In the genomic region with DNA sequence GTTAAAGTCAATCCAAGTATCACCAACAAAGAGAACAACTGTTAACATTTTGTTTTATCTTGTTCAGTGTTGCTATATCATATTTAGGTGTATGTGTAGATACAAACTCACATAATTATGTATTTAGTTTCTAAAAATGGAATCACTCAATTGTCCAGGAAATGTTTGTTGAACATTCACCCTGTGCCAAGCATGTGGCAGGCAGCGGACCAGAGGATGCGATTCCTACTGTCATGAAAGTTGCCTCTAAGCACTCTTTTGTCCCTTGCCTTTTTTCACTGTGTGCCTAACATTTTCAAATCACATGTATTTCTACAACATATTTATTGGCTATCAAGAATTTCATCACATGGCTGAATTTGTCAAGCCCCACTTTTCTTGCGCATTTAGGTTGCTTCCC, we compare ENCODE assay signal across 18 cellular contexts.
"Had no signal": no experiment of that assay in that cellular context is flagged by ENCODE, and none has a peak within 500 bp of the region (broad histone marks: within the 10 kb centered on the region; RNA-seq: fewer than 3 reads in every experiment).

No MANE protein-coding gene starts in this region.

- DNase-seq: colonic mucosa; effector CD4-positive, alpha-beta T cell; heart left ventricle; hypothalamus; lower lobe of right lung; natural killer cell; psoas muscle; retina; right lobe of liver; stimulated activated CD4-positive, alpha-beta T cell treated with anti-CD3 and anti-CD28 coated beads, Interleukin-4, amount 100 ng/mL, for 1 hour; stimulated activated CD8-positive, alpha-beta memory T cell treated with anti-CD3 and anti-CD28 coated beads, Interleukin-4, amount 100 ng/mL, for 48 hours; stomach; substantia nigra had no signal

- H3K27ac ChIP-seq: colonic mucosa, heart left ventricle, left lung, lower lobe of right lung, psoas muscle, right lobe of liver, stomach, uterus had no signal

- H3K27me3 ChIP-seq: colonic mucosa, heart left ventricle, left lung, right lobe of liver, uterus had no signal

- H3K36me3 ChIP-seq: colonic mucosa, heart left ventricle, left lung, lower lobe of right lung, right lobe of liver, stomach, uterus had no signal

- H3K4me3 ChIP-seq: colonic mucosa, heart left ventricle, left lung, lower lobe of right lung, psoas muscle, right lobe of liver, stomach, uterus had no signal

- H3K4me1 Mint-ChIP-seq: memory B cell, natural killer cell had no signal

- H3K4me1 ChIP-seq: colonic mucosa, psoas muscle, right lobe of liver, uterus had no signal

- H3K4me3 Mint-ChIP-seq: memory B cell, mesothelial cell of epicardium, natural killer cell, type B pancreatic cell had no signal

- ATAC-seq: natural killer cell, psoas muscle, right lobe of liver had no signal

- H3K9me3 ChIP-seq: colonic mucosa, left lung, lower lobe of right lung, psoas muscle, right lobe of liver, stomach, uterus had no signal

- H3K9me3 Mint-ChIP-seq: memory B cell, natural killer cell, type B pancreatic cell had no signal

- H3K27ac Mint-ChIP-seq: memory B cell, natural killer cell had no signal
